In the genomic region with DNA sequence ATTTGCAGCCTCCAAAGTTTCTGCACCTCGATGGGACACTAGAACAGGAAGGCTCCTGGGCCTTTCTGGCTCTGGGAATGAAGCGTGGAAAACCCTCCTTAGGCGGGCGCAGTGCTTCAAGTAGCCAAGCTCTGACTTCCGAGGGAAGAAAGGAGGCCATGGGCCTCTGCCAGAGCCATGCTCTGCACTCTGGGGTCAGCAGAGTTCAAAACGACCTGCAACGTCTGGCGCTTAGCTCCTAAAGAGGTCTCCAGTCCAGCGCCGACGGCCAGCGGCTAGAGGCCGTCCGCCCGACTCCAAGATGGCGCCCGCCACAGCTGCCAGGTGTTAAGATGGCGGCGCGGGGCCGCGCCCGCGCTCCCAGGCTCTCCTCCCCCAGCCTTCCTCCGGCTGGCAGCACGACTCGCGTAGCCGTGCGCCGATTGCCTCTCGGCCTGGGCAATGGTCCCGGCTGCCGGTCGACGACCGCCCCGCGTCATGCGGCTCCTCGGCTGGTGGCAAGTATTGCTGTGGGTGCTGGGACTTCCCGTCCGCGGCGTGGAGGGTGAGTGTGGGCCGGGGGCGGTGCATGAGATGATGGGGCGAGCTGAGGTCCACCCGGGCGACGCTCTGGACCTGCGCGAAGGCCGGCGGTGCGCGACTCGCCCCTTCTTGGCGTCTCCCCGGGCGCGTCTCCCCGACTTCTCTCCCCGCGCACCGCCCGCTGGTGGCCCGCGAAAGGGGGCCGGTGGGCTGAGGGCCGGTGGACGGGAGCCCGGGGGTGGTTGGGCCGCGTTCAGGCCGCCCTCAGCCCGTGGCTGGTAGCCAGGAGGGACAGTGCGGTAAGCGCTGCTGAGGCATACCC, we compare ENCODE assay signal across 1 cellular context.
TF ChIP-seq lines count a peak whose summit lies in the region.

A gene with protein sequence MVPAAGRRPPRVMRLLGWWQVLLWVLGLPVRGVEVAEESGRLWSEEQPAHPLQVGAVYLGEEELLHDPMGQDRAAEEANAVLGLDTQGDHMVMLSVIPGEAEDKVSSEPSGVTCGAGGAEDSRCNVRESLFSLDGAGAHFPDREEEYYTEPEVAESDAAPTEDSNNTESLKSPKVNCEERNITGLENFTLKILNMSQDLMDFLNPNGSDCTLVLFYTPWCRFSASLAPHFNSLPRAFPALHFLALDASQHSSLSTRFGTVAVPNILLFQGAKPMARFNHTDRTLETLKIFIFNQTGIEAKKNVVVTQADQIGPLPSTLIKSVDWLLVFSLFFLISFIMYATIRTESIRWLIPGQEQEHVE (plus strand): TSS at position 385 of the 844 bp plus-strand sequence. CDS start 57 bp downstream, at position 442.

TF ChIP-seq in HepG2, 621 proteins besides CTCF, POLR2A, EP300 and RAD21 (continued from another document and continues in another):
- TF ChIP-seq, protein P1, sequence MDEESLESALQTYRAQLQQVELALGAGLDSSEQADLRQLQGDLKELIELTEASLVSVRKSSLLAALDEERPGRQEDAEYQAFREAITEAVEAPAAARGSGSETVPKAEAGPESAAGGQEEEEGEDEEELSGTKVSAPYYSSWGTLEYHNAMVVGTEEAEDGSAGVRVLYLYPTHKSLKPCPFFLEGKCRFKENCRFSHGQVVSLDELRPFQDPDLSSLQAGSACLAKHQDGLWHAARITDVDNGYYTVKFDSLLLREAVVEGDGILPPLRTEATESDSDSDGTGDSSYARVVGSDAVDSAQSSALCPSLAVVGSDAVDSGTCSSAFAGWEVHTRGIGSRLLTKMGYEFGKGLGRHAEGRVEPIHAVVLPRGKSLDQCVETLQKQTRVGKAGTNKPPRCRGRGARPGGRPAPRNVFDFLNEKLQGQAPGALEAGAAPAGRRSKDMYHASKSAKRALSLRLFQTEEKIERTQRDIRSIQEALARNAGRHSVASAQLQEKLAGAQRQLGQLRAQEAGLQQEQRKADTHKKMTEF (CRISPR knock-in tag; IDR thresholded peaks at IDR 0.05), result peak; percentile 98
- TF ChIP-seq, protein P2, sequence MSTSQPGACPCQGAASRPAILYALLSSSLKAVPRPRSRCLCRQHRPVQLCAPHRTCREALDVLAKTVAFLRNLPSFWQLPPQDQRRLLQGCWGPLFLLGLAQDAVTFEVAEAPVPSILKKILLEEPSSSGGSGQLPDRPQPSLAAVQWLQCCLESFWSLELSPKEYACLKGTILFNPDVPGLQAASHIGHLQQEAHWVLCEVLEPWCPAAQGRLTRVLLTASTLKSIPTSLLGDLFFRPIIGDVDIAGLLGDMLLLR (CRISPR knock-in tag; IDR thresholded peaks at IDR 0.05), result peak; percentile 89
- peak; percentile 76; the same call in 1 of the 2 replicates for TF ChIP-seq ZSCAN9 (CRISPR knock-in tag; IDR thresholded peaks at IDR 0.05; ENCODE audit: borderline replicate concordance)
- TF ChIP-seq, protein P3, sequence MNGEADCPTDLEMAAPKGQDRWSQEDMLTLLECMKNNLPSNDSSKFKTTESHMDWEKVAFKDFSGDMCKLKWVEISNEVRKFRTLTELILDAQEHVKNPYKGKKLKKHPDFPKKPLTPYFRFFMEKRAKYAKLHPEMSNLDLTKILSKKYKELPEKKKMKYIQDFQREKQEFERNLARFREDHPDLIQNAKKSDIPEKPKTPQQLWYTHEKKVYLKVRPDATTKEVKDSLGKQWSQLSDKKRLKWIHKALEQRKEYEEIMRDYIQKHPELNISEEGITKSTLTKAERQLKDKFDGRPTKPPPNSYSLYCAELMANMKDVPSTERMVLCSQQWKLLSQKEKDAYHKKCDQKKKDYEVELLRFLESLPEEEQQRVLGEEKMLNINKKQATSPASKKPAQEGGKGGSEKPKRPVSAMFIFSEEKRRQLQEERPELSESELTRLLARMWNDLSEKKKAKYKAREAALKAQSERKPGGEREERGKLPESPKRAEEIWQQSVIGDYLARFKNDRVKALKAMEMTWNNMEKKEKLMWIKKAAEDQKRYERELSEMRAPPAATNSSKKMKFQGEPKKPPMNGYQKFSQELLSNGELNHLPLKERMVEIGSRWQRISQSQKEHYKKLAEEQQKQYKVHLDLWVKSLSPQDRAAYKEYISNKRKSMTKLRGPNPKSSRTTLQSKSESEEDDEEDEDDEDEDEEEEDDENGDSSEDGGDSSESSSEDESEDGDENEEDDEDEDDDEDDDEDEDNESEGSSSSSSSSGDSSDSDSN (CRISPR knock-in tag; IDR thresholded peaks at IDR 0.05), result peak; percentile 99
- no peak for TF ChIP-seq RBAK (CRISPR knock-in tag; IDR thresholded peaks at IDR 0.05)
- TF ChIP-seq ZNF543 (CRISPR knock-in tag; IDR thresholded peaks at IDR 0.05), result peak; percentile 82
- peak; percentile 100 for TF ChIP-seq BRD4 (CRISPR knock-in tag; IDR thresholded peaks at IDR 0.05)
- TF ChIP-seq FOSL1 (CRISPR knock-in tag; IDR thresholded peaks at IDR 0.05; ENCODE audit: borderline replicate concordance), result no peak
- no peak for TF ChIP-seq FOXA1 (IDR thresholded peaks at IDR 0.05)
- no peak for TF ChIP-seq FOXA1 (CRISPR knock-in tag; IDR thresholded peaks at IDR 0.05)
- TF ChIP-seq MZF1 (CRISPR knock-in tag; IDR thresholded peaks at IDR 0.05; ENCODE audit: borderline replicate concordance), result no peak; the same call in 1 of the 2 replicates
- TF ChIP-seq ZEB1 (IDR thresholded peaks at IDR 0.05; ENCODE audit: insufficient replicate concordance, low read depth), result peak; percentile 64
- TF ChIP-seq JUND (CRISPR knock-in tag; IDR thresholded peaks at IDR 0.05), result peak; percentile 63; the same call in 1 of the 2 replicates
- TF ChIP-seq, protein P4, sequence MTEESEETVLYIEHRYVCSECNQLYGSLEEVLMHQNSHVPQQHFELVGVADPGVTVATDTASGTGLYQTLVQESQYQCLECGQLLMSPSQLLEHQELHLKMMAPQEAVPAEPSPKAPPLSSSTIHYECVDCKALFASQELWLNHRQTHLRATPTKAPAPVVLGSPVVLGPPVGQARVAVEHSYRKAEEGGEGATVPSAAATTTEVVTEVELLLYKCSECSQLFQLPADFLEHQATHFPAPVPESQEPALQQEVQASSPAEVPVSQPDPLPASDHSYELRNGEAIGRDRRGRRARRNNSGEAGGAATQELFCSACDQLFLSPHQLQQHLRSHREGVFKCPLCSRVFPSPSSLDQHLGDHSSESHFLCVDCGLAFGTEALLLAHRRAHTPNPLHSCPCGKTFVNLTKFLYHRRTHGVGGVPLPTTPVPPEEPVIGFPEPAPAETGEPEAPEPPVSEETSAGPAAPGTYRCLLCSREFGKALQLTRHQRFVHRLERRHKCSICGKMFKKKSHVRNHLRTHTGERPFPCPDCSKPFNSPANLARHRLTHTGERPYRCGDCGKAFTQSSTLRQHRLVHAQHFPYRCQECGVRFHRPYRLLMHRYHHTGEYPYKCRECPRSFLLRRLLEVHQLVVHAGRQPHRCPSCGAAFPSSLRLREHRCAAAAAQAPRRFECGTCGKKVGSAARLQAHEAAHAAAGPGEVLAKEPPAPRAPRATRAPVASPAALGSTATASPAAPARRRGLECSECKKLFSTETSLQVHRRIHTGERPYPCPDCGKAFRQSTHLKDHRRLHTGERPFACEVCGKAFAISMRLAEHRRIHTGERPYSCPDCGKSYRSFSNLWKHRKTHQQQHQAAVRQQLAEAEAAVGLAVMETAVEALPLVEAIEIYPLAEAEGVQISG (CRISPR knock-in tag; IDR thresholded peaks at IDR 0.05), result peak; percentile 93
- no peak for TF ChIP-seq ZNF720 (CRISPR knock-in tag; IDR thresholded peaks at IDR 0.05)
- no peak for TF ChIP-seq MAFF (IDR thresholded peaks at IDR 0.05; ENCODE audit: low read depth, low read length)
- no peak for TF ChIP-seq NFYB (CRISPR knock-in tag; IDR thresholded peaks at IDR 0.05)
- TF ChIP-seq, protein P5, sequence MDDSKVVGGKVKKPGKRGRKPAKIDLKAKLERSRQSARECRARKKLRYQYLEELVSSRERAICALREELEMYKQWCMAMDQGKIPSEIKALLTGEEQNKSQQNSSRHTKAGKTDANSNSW (CRISPR knock-in tag; IDR thresholded peaks at IDR 0.05; ENCODE audit: borderline replicate concordance), result no peak; the same call in 1 of the 2 replicates
- peak; percentile 2; the same call in 1 of the 2 replicates for TF ChIP-seq ZNF878 (CRISPR knock-in tag; IDR thresholded peaks at IDR 0.05)
- peak; percentile 88; the same call in 1 of the 2 replicates for TF ChIP-seq POGZ (CRISPR knock-in tag; IDR thresholded peaks at IDR 0.05)
- TF ChIP-seq HOXD1 (CRISPR knock-in tag; IDR thresholded peaks at IDR 0.05), result peak; percentile 86
- TF ChIP-seq EED (CRISPR knock-in tag; IDR thresholded peaks at IDR 0.05), result peak; percentile 96
- TF ChIP-seq MEF2D (CRISPR knock-in tag; IDR thresholded peaks at IDR 0.05), result peak; percentile 30; the same call in 1 of the 2 replicates
- peak; percentile 91 for TF ChIP-seq TARDBP (CRISPR knock-in tag; IDR thresholded peaks at IDR 0.05)
- TF ChIP-seq ZMAT3 (CRISPR knock-in tag; conservative IDR thresholded peaks at IDR 0.05), result no peak; the same call in 1 of the 2 replicates
- TF ChIP-seq, protein P6, sequence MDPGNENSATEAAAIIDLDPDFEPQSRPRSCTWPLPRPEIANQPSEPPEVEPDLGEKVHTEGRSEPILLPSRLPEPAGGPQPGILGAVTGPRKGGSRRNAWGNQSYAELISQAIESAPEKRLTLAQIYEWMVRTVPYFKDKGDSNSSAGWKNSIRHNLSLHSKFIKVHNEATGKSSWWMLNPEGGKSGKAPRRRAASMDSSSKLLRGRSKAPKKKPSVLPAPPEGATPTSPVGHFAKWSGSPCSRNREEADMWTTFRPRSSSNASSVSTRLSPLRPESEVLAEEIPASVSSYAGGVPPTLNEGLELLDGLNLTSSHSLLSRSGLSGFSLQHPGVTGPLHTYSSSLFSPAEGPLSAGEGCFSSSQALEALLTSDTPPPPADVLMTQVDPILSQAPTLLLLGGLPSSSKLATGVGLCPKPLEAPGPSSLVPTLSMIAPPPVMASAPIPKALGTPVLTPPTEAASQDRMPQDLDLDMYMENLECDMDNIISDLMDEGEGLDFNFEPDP (CRISPR knock-in tag; conservative IDR thresholded peaks at IDR 0.05), result 0 out of 2 replicates have a peak, but pooled peaks have one; percentile 93
- TF ChIP-seq, protein P7, sequence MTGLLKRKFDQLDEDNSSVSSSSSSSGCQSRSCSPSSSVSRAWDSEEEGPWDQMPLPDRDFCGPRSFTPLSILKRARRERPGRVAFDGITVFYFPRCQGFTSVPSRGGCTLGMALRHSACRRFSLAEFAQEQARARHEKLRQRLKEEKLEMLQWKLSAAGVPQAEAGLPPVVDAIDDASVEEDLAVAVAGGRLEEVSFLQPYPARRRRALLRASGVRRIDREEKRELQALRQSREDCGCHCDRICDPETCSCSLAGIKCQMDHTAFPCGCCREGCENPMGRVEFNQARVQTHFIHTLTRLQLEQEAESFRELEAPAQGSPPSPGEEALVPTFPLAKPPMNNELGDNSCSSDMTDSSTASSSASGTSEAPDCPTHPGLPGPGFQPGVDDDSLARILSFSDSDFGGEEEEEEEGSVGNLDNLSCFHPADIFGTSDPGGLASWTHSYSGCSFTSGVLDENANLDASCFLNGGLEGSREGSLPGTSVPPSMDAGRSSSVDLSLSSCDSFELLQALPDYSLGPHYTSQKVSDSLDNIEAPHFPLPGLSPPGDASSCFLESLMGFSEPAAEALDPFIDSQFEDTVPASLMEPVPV (CRISPR knock-in tag; IDR thresholded peaks at IDR 0.05), result peak; percentile 48; the same call in 1 of the 2 replicates
- TF ChIP-seq ZNF292 (CRISPR knock-in tag; IDR thresholded peaks at IDR 0.05; ENCODE audit: borderline replicate concordance, low read depth), result no peak
- TF ChIP-seq RFXANK (CRISPR knock-in tag; IDR thresholded peaks at IDR 0.05), result peak; percentile 66; the same call in 1 of the 2 replicates
- peak; percentile 81; the same call in 1 of the 2 replicates for TF ChIP-seq ZNF780A (CRISPR knock-in tag; IDR thresholded peaks at IDR 0.05)
- no peak for TF ChIP-seq HNF4G (IDR thresholded peaks at IDR 0.05; ENCODE audit: borderline replicate concordance, low read depth, low read length)
- peak; percentile 28; the same call in 1 of the 2 replicates for TF ChIP-seq HNF4G (CRISPR knock-in tag; IDR thresholded peaks at IDR 0.05; ENCODE audit: borderline replicate concordance, low read depth)
- TF ChIP-seq, protein P8, sequence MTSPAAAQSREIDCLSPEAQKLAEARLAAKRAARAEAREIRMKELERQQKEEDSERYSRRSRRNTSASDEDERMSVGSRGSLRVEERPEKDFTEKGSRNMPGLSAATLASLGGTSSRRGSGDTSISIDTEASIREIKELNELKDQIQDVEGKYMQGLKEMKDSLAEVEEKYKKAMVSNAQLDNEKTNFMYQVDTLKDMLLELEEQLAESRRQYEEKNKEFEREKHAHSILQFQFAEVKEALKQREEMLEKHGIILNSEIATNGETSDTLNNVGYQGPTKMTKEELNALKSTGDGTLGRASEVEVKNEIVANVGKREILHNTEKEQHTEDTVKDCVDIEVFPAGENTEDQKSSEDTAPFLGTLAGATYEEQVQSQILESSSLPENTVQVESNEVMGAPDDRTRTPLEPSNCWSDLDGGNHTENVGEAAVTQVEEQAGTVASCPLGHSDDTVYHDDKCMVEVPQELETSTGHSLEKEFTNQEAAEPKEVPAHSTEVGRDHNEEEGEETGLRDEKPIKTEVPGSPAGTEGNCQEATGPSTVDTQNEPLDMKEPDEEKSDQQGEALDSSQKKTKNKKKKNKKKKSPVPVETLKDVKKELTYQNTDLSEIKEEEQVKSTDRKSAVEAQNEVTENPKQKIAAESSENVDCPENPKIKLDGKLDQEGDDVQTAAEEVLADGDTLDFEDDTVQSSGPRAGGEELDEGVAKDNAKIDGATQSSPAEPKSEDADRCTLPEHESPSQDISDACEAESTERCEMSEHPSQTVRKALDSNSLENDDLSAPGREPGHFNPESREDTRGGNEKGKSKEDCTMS (CRISPR knock-in tag; conservative IDR thresholded peaks at IDR 0.05), result no peak; the same call in 1 of the 2 replicates
- TF ChIP-seq, protein P9, sequence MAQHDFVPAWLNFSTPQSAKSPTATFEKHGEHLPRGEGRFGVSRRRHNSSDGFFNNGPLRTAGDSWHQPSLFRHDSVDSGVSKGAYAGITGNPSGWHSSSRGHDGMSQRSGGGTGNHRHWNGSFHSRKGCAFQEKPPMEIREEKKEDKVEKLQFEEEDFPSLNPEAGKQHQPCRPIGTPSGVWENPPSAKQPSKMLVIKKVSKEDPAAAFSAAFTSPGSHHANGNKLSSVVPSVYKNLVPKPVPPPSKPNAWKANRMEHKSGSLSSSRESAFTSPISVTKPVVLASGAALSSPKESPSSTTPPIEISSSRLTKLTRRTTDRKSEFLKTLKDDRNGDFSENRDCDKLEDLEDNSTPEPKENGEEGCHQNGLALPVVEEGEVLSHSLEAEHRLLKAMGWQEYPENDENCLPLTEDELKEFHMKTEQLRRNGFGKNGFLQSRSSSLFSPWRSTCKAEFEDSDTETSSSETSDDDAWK (CRISPR knock-in tag; IDR thresholded peaks at IDR 0.05), result no peak
- TF ChIP-seq ZNF101 (CRISPR knock-in tag; IDR thresholded peaks at IDR 0.05; ENCODE audit: borderline replicate concordance, low read depth), result no peak
